18 cellular contexts compared by ENCODE assay signal in the genomic region with DNA sequence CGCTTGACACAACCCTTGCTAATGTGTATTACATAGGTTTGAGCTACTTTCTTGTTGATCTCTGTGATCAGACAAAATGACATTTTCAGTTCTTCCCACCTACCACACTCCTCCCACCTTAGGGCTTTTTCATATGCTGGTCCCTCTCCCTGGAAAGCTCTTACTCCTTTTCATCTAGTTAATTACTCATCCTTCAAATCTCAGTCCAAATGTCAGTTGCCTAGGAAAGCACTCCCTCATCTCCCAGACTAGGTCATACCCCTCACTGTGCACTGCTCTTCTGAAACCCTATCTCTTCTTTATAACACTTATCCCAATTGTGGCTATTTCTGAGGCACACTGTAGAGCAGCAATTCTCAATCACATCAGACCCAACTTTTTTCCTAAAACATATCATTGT.
"Had no signal": no experiment of that assay in that cellular context is flagged by ENCODE, and none has a peak within 500 bp of the region (broad histone marks: within the 10 kb centered on the region; RNA-seq: fewer than 3 reads in every experiment).

No MANE protein-coding gene starts in this region.

- H3K9me3 Mint-ChIP-seq: effector memory CD8-positive, alpha-beta T cell; stimulated activated effector memory CD8-positive, alpha-beta T cell treated with anti-CD3 and anti-CD28 coated beads, Interleukin-12 subunit alpha, Interleukin-12 subunit beta, amount 100 ng/mL, for 72 hours; type B pancreatic cell had no signal

- H3K4me3 ChIP-seq: cardiac muscle cell, mucosa of descending colon, ovary, sigmoid colon, testis had no signal

- H3K9me3 ChIP-seq: mucosa of descending colon, ovary, sigmoid colon, testis had no signal

- H3K27ac Mint-ChIP-seq: activated CD8-positive, alpha-beta T cell treated with anti-CD3 and anti-CD28 coated beads, Interleukin-2, amount 10 ng/mL, durations not matched to agents 7 days and 5 days; activated naive CD4-positive, alpha-beta T cell treated with anti-CD3 and anti-CD28 coated beads, Interleukin-2, amount 50 U/mL, for 72 hours; activated T-cell treated with anti-CD3 and anti-CD28 coated beads, Interleukin-2, amount 50 U/mL, for 24 hours; effector memory CD8-positive, alpha-beta T cell; stimulated activated effector memory CD8-positive, alpha-beta T cell treated with anti-CD3 and anti-CD28 coated beads, Interleukin-12 subunit alpha, Interleukin-12 subunit beta, amount 100 ng/mL, for 72 hours; T-helper 2 cell treated with Interferon-gamma antibody and Interleukin-4, amounts not matched to agents 5 μg/mL and 100 μg/mL, for 36 hours; type B pancreatic cell had no signal

- H3K27ac ChIP-seq: cardiac muscle cell, ovary, sigmoid colon, testis had no signal

- ATAC-seq: activated CD8-positive, alpha-beta T cell treated with anti-CD3 and anti-CD28 coated beads, Interleukin-2, amount 10 ng/mL, durations not matched to agents 7 days and 5 days; effector memory CD8-positive, alpha-beta T cell; mucosa of descending colon; naive thymus-derived CD4-positive, alpha-beta T cell; stimulated activated effector memory CD8-positive, alpha-beta T cell treated with anti-CD3 and anti-CD28 coated beads, Interleukin-12 subunit alpha, Interleukin-12 subunit beta, amount 100 ng/mL, for 72 hours had no signal

- H3K36me3 ChIP-seq: cardiac muscle cell, ovary, sigmoid colon had no signal

- DNase-seq: activated CD4-positive, alpha-beta T cell treated with anti-CD3 and anti-CD28 coated beads for 4 hours; activated CD8-positive, alpha-beta T cell treated with anti-CD3 and anti-CD28 coated beads, Interleukin-2, amount 10 ng/mL, durations not matched to agents 7 days and 5 days; activated effector memory CD4-positive, alpha-beta T cell treated with anti-CD3 and anti-CD28 coated beads, Interleukin-2, amount 50 U/mL, for 16 hours; activated T-cell treated with anti-CD3 and anti-CD28 coated beads, Interleukin-2, amount 50 U/mL, for 24 hours; amniotic stem cell; effector memory CD8-positive, alpha-beta T cell; mesenchymal stem cell; mucosa of descending colon; naive thymus-derived CD4-positive, alpha-beta T cell; ovary; sigmoid colon; stimulated activated CD4-positive, alpha-beta T cell treated with anti-CD3 and anti-CD28 coated beads, Interleukin-4, amount 100 ng/mL, for 24 hours; testis had no signal

- H3K4me3 Mint-ChIP-seq: activated CD8-positive, alpha-beta T cell treated with anti-CD3 and anti-CD28 coated beads, Interleukin-2, amount 10 ng/mL, durations not matched to agents 7 days and 5 days; activated T-cell treated with anti-CD3 and anti-CD28 coated beads, Interleukin-2, amount 50 U/mL, for 24 hours; effector memory CD8-positive, alpha-beta T cell; naive thymus-derived CD4-positive, alpha-beta T cell; stimulated activated effector memory CD8-positive, alpha-beta T cell treated with anti-CD3 and anti-CD28 coated beads, Interleukin-12 subunit alpha, Interleukin-12 subunit beta, amount 100 ng/mL, for 72 hours; T-helper 2 cell treated with Interferon-gamma antibody and Interleukin-4, amounts not matched to agents 5 μg/mL and 100 μg/mL, for 36 hours; type B pancreatic cell had no signal

- H3K27me3 ChIP-seq: cardiac muscle cell, ovary, sigmoid colon, testis had no signal

- H3K27me3 Mint-ChIP-seq: activated T-cell treated with anti-CD3 and anti-CD28 coated beads, Interleukin-2, amount 50 U/mL, for 24 hours; effector memory CD8-positive, alpha-beta T cell; naive thymus-derived CD4-positive, alpha-beta T cell; type B pancreatic cell had no signal
